Comparison of ENCODE assay signal across 12 cellular contexts in genomic region chr19:39679791-39680168, GRCh38. TPM values are rescaled to one million over a fixed set of nuclear protein-coding genes. Genes with fewer than 3 reads are reported as not detected.
A peak's percentile ranks its signal among the peaks of the same experiment; 100 is the strongest.
DNase-seq lines count a peak whose midpoint lies in the region; ATAC-seq, FAIRE-seq and TF ChIP-seq lines count a peak whose summit lies in the region.
"Had no signal": no experiment of that assay in that cellular context is flagged by ENCODE, and none has a peak within 500 bp of the region (broad histone marks: within the 10 kb centered on the region; RNA-seq: fewer than 3 reads in every experiment).

No MANE protein-coding gene starts in this region.

- no peak overlapping the region for H2BK5ac ChIP-seq in H1 (ENCODE audit: low read depth, low read length)

- TF ChIP-seq POLR2A in GM10847 (IDR thresholded peaks at IDR 0.05; ENCODE audit: extremely low read depth, insufficient read length) (peak; percentile 6), H1 (IDR thresholded peaks at IDR 0.05; ENCODE audit: control extremely low read depth in 1 of 2, low read depth in 2 of 2, low read length in 2 of 2) (no peak)

- no peaks in the 10 kb centered on the region for H3K79me2 ChIP-seq in H1 (ENCODE audit: control insufficient read depth in 1 of 2, insufficient read depth in 2 of 2, low read length in 2 of 2)

- no peak overlapping the region for H3K9ac ChIP-seq in H1 (replicated peaks in 1 of 4; ENCODE audit: extremely low read depth in 1 of 4, low read depth in 3 of 4, low read length in 3 of 4)

- H3K79me1 ChIP-seq in H1 (ENCODE audit: low read depth, low read length): no peaks in the 10 kb centered on the region

- CTCF ChIA-PET in H1 (lab: Charles Lee; ENCODE audit: partially characterized antibody): no interaction called here

- H3K27me3 Mint-ChIP-seq in T-helper 17 cell: no peaks in the 10 kb centered on the region

- H3K27ac Mint-ChIP-seq in T-helper 17 cell: peak overlapping the region; percentile 90

- H3K27me3 ChIP-seq in H1 (replicated peaks in 1 of 4; ENCODE audit: control insufficient read depth in 3 of 4, extremely low read depth in 1 of 4, insufficient read depth in 3 of 4, low read length in 3 of 4): no peaks in the 10 kb centered on the region
- H3K27me3 ChIP-seq: cardiac muscle cell had no signal

- POLR2A ChIA-PET in H1 (lab: Charles Lee; ENCODE audit: partially characterized antibody): no interaction called here

- H3K4me1 ChIP-seq in H1 (replicated peaks in 1 of 4; ENCODE audit: control insufficient read depth in 3 of 4, insufficient read depth in 4 of 4, low read length in 3 of 4): no peaks in the 10 kb centered on the region

- H3K36me3 ChIP-seq in H1 (ENCODE audit: control insufficient read depth in 2 of 4, insufficient read depth in 4 of 4, low read length in 3 of 4): no peaks in the 10 kb centered on the region
- H3K36me3 ChIP-seq: cardiac muscle cell had no signal

- H4K8ac ChIP-seq in H1 (ENCODE audit: extremely low read depth, insufficient read depth, low read length): no peak overlapping the region

- DNase-seq in T-helper 17 cell (no peak), H1 (ENCODE audit: low read depth in 1 of 2, low spot score in 2 of 2) (no peak), NCI-H526 (lab: John Stamatoyannopoulos, UW) (no peak), amniotic stem cell (lab: John Stamatoyannopoulos, UW) (no peak), RCC 7860 (ENCODE audit: low spot score) (no peak), NCI-H748 treated with DMSO at 0.1 percent for 48 hours (lab: John Stamatoyannopoulos, UW) (no peak)
- DNase-seq: C1 segment of cervical spinal cord, mesenchymal stem cell had no signal

- H3K4me2 ChIP-seq in H1 (ENCODE audit: insufficient read depth in 1 of 2, low read depth in 2 of 2, low read length in 2 of 2): no peak overlapping the region

- TF ChIP-seq RAD21 in H1 (IDR thresholded peaks at IDR 0.05 in 1 of 2, conservative IDR thresholded peaks at IDR 0.05 in 1 of 2; ENCODE audit: low read depth in 2 of 2, low read length in 2 of 2): no peak

- H3K56ac ChIP-seq in H1 (replicated peaks; ENCODE audit: insufficient read length, low read depth, low read length): no peak overlapping the region

- 0 out of 2 replicates have a peak overlapping the region, but pooled peaks have one; percentile 7 for H2AFZ ChIP-seq in H1 (ENCODE audit: low read length)

- ATAC-seq in GM21515 (IDR thresholded peaks at IDR 0.05; ENCODE audit: unreplicated experiment) (peak; percentile 19), T-helper 17 cell (peak; percentile 28)

- peak overlapping the region; percentile 8; the same call in 1 of the 2 replicates for H2BK20ac ChIP-seq in H1 (ENCODE audit: low read length)

- H3K23me2 ChIP-seq in H1 (ENCODE audit: low read depth, low read length): no peaks in the 10 kb centered on the region

- no peak overlapping the region for H3K14ac ChIP-seq in H1 (ENCODE audit: insufficient read length)

- no peak for TF ChIP-seq EP300 in H1 (IDR thresholded peaks at IDR 0.05; ENCODE audit: borderline replicate concordance in 1 of 2, low read depth in 2 of 2, low read length in 2 of 2)

- H3K4me3 ChIP-seq in H1 (ENCODE audit: extremely low read depth in 1 of 4, insufficient read depth in 2 of 4, low read depth in 3 of 4, low read length in 4 of 4): no peak overlapping the region
- H3K4me3 ChIP-seq: cardiac muscle cell had no signal

- H3K36me3 Mint-ChIP-seq in T-helper 17 cell (ENCODE audit: low read depth): no peaks in the 10 kb centered on the region

- peak overlapping the region; percentile 45 for H4K91ac ChIP-seq in H1 (replicated peaks; ENCODE audit: insufficient read length, low read length)

- 87% methylated on average over 3 of the region's 3 CpGs; no CpG with 5 or more reads in 1 of the 2 experiments for WGBS in H1 (ENCODE audit: extremely low coverage in 1 of 2, insufficient coverage in 1 of 2, insufficient read length in 1 of 2, insufficient replicate concordance in 2 of 2, low coverage in 1 of 2, low lambda C conversion rate in 2 of 2, missing lambda C conversion rate in 1 of 2), 2 experiments

- peaks cover 36% of the 10 kb centered on the region for H3K4me1 Mint-ChIP-seq in T-helper 17 cell

- no peak for FAIRE-seq in H1 (lab: Jason Lieb, UNC)
- no peak for FAIRE-seq in RCC 7860 (lab: Jason Lieb, UNC)

- H3K27ac ChIP-seq in H1 (ENCODE audit: low read depth, low read length): no peak overlapping the region
- H3K27ac ChIP-seq: cardiac muscle cell had no signal

- H3K4me3 Mint-ChIP-seq in T-helper 17 cell: peak overlapping the region; percentile 86

- H2AK5ac ChIP-seq in H1 (ENCODE audit: low read depth, low read length): no peak overlapping the region; the same call in 1 of the 2 replicates

- peaks cover 0 to 4% of the 10 kb centered on the region in 2 experiments for H4K20me1 ChIP-seq in H1 (replicated peaks in 1 of 2; ENCODE audit: control insufficient read depth in 1 of 2, insufficient read depth in 2 of 2, low read length in 2 of 2)

- no peak overlapping the region for H4K5ac ChIP-seq in H1 (ENCODE audit: insufficient read length, low read depth, low read length)

- no peak overlapping the region for H2BK15ac ChIP-seq in H1 (ENCODE audit: low read length)

- H2BK120ac ChIP-seq in H1 (replicated peaks; ENCODE audit: low read depth, low read length): no peak overlapping the region

- peak overlapping the region; percentile 79; the same call in 1 of the 2 replicates for H3K18ac ChIP-seq in H1 (ENCODE audit: extremely low read depth, low read length)

- no peak overlapping the region for H3K4ac ChIP-seq in H1 (replicated peaks; ENCODE audit: insufficient read length, low read depth, low read length)

- no peak overlapping the region for H3K23ac ChIP-seq in H1 (ENCODE audit: insufficient read length)

- no peak overlapping the region; the same call in 1 of the 2 replicates for H2BK12ac ChIP-seq in H1 (ENCODE audit: low read depth, low read length)

- no peak for TF ChIP-seq CTCF in H1 (IDR thresholded peaks at IDR 0.05; ENCODE audit: control extremely low read depth in 1 of 3, insufficient read depth in 1 of 3, low read depth in 1 of 3, low read length in 3 of 3)

- H3K9me3 ChIP-seq in T-helper 17 cell (ENCODE audit: control insufficient read depth, low read length, poor library complexity, severe bottlenecking) (no peaks in the 10 kb centered on the region), H1 (ENCODE audit: insufficient read depth in 2 of 2, low read depth in 1 of 2, low read length in 1 of 2) (no peaks in the 10 kb centered on the region)

TF ChIP-seq in H1, 55 proteins besides CTCF, POLR2A, EP300 and RAD21 (continues in another document):
- TF ChIP-seq CHD2 (IDR thresholded peaks at IDR 0.05; ENCODE audit: low read length): no peak
- TF ChIP-seq SRF (IDR thresholded peaks at IDR 0.05; ENCODE audit: low read depth, low read length): no peak

RNA-seq across cellular contexts. Expression of gene LGALS16, which starts 24.1 kb away (rescaled TPM):
- not detected for total RNA-seq in T-helper 17 cell
- not detected in 2 replicates for total RNA-seq in H1 (2021; fragmentation: NEBNext Ultra II Directional; extraction: Animal tissue kit (Norgen Biotek cat#: 25700))
- not detected in 2 replicates for polyA plus RNA-seq in H1 (2011; rRNA removed)
- not detected for polyA plus RNA-seq in H1 (2011; cell fraction: cytosol; rRNA removed)
- polyA plus RNA-seq in H1 (2011; cell fraction: nucleus; rRNA removed): not detected
- polyA plus RNA-seq in H1 (2012, experiment 1 of 2): not detected in 4 replicates
- not detected for polyA plus RNA-seq in H1 (2012, experiment 2 of 2)
- polyA plus RNA-seq in H1 (2013, experiment 1 of 2): not detected
- polyA plus RNA-seq in H1 (2013, experiment 2 of 2): not detected
- polyA minus RNA-seq in H1 (2011; rRNA and poly(A)+ RNA removed): not detected in 2 replicates
- polyA minus RNA-seq in H1 (2011; cell fraction: cytosol; rRNA and poly(A)+ RNA removed): not detected
- not detected for polyA minus RNA-seq in H1 (2011; cell fraction: nucleus; rRNA and poly(A)+ RNA removed)
- total RNA-seq: cardiac muscle cell; T-helper 1 cell treated with Interleukin-12 subunit alpha and Interleukin-12 subunit beta and Interleukin-4 antibody, amounts not matched to agents 30 ng/mL and 1 ng/mL, for 36 hours had no signal
- polyA plus RNA-seq: cardiac muscle cell had no signal

RNA-seq across cellular contexts. Expression of gene LGALS14, which starts 24.5 kb away (rescaled TPM):
- total RNA-seq in T-helper 17 cell: not detected
- 0.50 and 1.1 TPM in 2 replicates for total RNA-seq in H1 (2021; fragmentation: NEBNext Ultra II Directional; extraction: Animal tissue kit (Norgen Biotek cat#: 25700))
- polyA plus RNA-seq in H1 (2011; rRNA removed): 0.22 and 0.77 TPM in 2 replicates
- polyA plus RNA-seq in H1 (2011; cell fraction: cytosol; rRNA removed): 0.53 TPM
- polyA plus RNA-seq in H1 (2011; cell fraction: nucleus; rRNA removed): 0.37 TPM
- 1.2 to 1.6 TPM (median 1.4 TPM) in 4 replicates for polyA plus RNA-seq in H1 (2012, experiment 1 of 2)
- 0.31 TPM for polyA plus RNA-seq in H1 (2012, experiment 2 of 2)
- 1.5 TPM for polyA plus RNA-seq in H1 (2013, experiment 1 of 2)
- 1.5 TPM for polyA plus RNA-seq in H1 (2013, experiment 2 of 2)
- 0.34 TPM in 1 of 2 replicates, not detected in the other for polyA minus RNA-seq in H1 (2011; rRNA and poly(A)+ RNA removed)
- polyA minus RNA-seq in H1 (2011; cell fraction: cytosol; rRNA and poly(A)+ RNA removed): not detected
- polyA minus RNA-seq in H1 (2011; cell fraction: nucleus; rRNA and poly(A)+ RNA removed): not detected
- total RNA-seq: cardiac muscle cell had no signal
- polyA plus RNA-seq: cardiac muscle cell had no signal

RNA-seq across cellular contexts. Expression of gene CLC, which starts 58.0 kb away (rescaled TPM):
- 1 to 10 TPM; 1.9 to 8.2 TPM for total RNA-seq in T-helper 17 cell
- total RNA-seq in H1 (2021; fragmentation: NEBNext Ultra II Directional; extraction: Animal tissue kit (Norgen Biotek cat#: 25700)): 10.1 and 12.4 TPM in 2 replicates
- polyA plus RNA-seq in H1 (2011; rRNA removed): 4.0 and 6.4 TPM in 2 replicates
- polyA plus RNA-seq in H1 (2011; cell fraction: cytosol; rRNA removed): 7.0 TPM
- polyA plus RNA-seq in H1 (2011; cell fraction: nucleus; rRNA removed): 2.6 TPM
- 2.8 to 4.3 TPM (median 3.6 TPM) in 4 replicates for polyA plus RNA-seq in H1 (2012, experiment 1 of 2)
- 3.6 TPM for polyA plus RNA-seq in H1 (2012, experiment 2 of 2)
- 21.6 TPM for polyA plus RNA-seq in H1 (2013, experiment 1 of 2)
- polyA plus RNA-seq in H1 (2013, experiment 2 of 2): 21.1 TPM
- 1.3 and 1.7 TPM in 2 replicates for polyA minus RNA-seq in H1 (2011; rRNA and poly(A)+ RNA removed)
- not detected for polyA minus RNA-seq in H1 (2011; cell fraction: cytosol; rRNA and poly(A)+ RNA removed)
- not detected for polyA minus RNA-seq in H1 (2011; cell fraction: nucleus; rRNA and poly(A)+ RNA removed)
- total RNA-seq: cardiac muscle cell had no signal
- polyA plus RNA-seq: cardiac muscle cell had no signal
